Comparison of ENCODE assay signal across 29 cellular contexts in the genomic region with DNA sequence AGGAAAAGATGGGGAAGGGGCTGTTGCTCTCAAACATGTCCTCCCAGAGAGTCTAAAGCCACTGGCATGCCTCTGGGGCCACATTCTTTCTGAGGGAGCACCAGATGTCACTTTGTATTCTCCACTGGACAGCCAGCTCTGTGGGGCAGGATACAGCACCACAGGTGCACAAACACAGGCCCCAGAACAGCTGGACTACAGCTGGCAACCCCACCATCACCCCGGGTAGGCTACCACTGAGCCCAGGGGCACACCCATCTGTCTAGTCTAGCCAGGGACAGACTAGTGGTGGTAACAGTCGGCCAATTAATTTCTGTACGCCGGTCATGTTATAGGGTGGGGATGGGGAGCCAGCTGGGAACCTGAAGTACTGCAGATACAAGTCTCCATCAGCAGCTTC.
"Had no signal": no experiment of that assay in that cellular context is flagged by ENCODE, and none has a peak within 500 bp of the region (broad histone marks: within the 10 kb centered on the region; RNA-seq: fewer than 3 reads in every experiment).

No MANE protein-coding gene starts in this region.

- H3K27ac Mint-ChIP-seq: activated B cell treated with CpG ODN at 0.5 μM for 24 hours; activated CD4-positive, alpha-beta T cell treated with anti-CD3 and anti-CD28 coated beads for 36 hours; activated CD8-positive, alpha-beta T cell treated with anti-CD3 and anti-CD28 coated beads, Interleukin-2, amount 10 ng/mL, durations not matched to agents 7 days and 5 days; activated naive CD4-positive, alpha-beta T cell treated with anti-CD3 and anti-CD28 coated beads, Interleukin-2, amount 50 U/mL, for 24 hours; activated naive CD8-positive, alpha-beta T cell treated with anti-CD3 and anti-CD28 coated beads, Interleukin-2, amount 50 U/mL, for 24 hours; T-helper 2 cell treated with Interferon-gamma antibody and Interleukin-4, amounts not matched to agents 5 μg/mL and 100 μg/mL, for 36 hours had no signal

- H3K4me1 ChIP-seq: prostate gland had no signal

- H3K4me3 Mint-ChIP-seq: activated B cell treated with CpG ODN at 0.5 μM for 24 hours; activated CD4-positive, alpha-beta T cell treated with anti-CD3 and anti-CD28 coated beads for 36 hours; activated CD8-positive, alpha-beta T cell treated with anti-CD3 and anti-CD28 coated beads, Interleukin-2, amount 10 ng/mL, durations not matched to agents 7 days and 5 days; activated naive CD4-positive, alpha-beta T cell treated with anti-CD3 and anti-CD28 coated beads, Interleukin-2, amount 50 U/mL, for 24 hours; activated naive CD8-positive, alpha-beta T cell treated with anti-CD3 and anti-CD28 coated beads, Interleukin-2, amount 50 U/mL, for 24 hours; neural crest cell; stimulated activated naive B cell treated with anti-CD40 and anti-IgM and Interleukin-4, amounts not matched to agents 10 μg/mL and 1 μg/mL and 100 μg/mL, for 72 hours; T-helper 2 cell treated with Interferon-gamma antibody and Interleukin-4, amounts not matched to agents 5 μg/mL and 100 μg/mL, for 36 hours had no signal

- H3K4me2 ChIP-seq: hepatocyte, smooth muscle cell had no signal

- H3K4me3 ChIP-seq: hepatocyte, pancreas, prostate gland, sigmoid colon, smooth muscle cell, suprapubic skin, tibial artery, upper lobe of right lung had no signal

- H2AFZ ChIP-seq: hepatocyte had no signal

- H3K27me3 Mint-ChIP-seq: activated B cell treated with CpG ODN at 0.5 μM for 24 hours; activated CD4-positive, alpha-beta T cell treated with anti-CD3 and anti-CD28 coated beads for 36 hours; activated naive CD4-positive, alpha-beta T cell treated with anti-CD3 and anti-CD28 coated beads, Interleukin-2, amount 50 U/mL, for 24 hours; activated naive CD8-positive, alpha-beta T cell treated with anti-CD3 and anti-CD28 coated beads, Interleukin-2, amount 50 U/mL, for 24 hours; naive thymus-derived CD4-positive, alpha-beta T cell; stimulated activated naive B cell treated with anti-CD40 and anti-IgM and Interleukin-4, amounts not matched to agents 10 μg/mL and 1 μg/mL and 100 μg/mL, for 72 hours had no signal

- H3K4me1 Mint-ChIP-seq: activated B cell treated with CpG ODN at 0.5 μM for 24 hours; activated naive CD4-positive, alpha-beta T cell treated with anti-CD3 and anti-CD28 coated beads, Interleukin-2, amount 50 U/mL, for 24 hours had no signal

- H3K36me3 ChIP-seq: prostate gland had no signal

- H3K27ac ChIP-seq: hepatocyte, pancreas, prostate gland, suprapubic skin, tibial artery, upper lobe of right lung had no signal

- ATAC-seq: activated CD4-positive, alpha-beta T cell treated with anti-CD3 and anti-CD28 coated beads for 36 hours; activated CD8-positive, alpha-beta T cell treated with anti-CD3 and anti-CD28 coated beads, Interleukin-2, amount 10 ng/mL, durations not matched to agents 7 days and 5 days; activated naive CD8-positive, alpha-beta T cell treated with anti-CD3 and anti-CD28 coated beads, Interleukin-2, amount 50 U/mL, for 24 hours; left cardiac atrium; left ventricle myocardium superior; naive thymus-derived CD4-positive, alpha-beta T cell; pancreas; stimulated activated naive B cell treated with anti-CD40 and anti-IgM and Interleukin-4, amounts not matched to agents 10 μg/mL and 1 μg/mL and 100 μg/mL, for 72 hours; upper lobe of right lung had no signal

- H3K9me3 Mint-ChIP-seq: activated B cell treated with CpG ODN at 0.5 μM for 24 hours; activated naive CD4-positive, alpha-beta T cell treated with anti-CD3 and anti-CD28 coated beads, Interleukin-2, amount 50 U/mL, for 24 hours; activated naive CD8-positive, alpha-beta T cell treated with anti-CD3 and anti-CD28 coated beads, Interleukin-2, amount 50 U/mL, for 24 hours; naive thymus-derived CD4-positive, alpha-beta T cell; neural crest cell; stimulated activated naive B cell treated with anti-CD40 and anti-IgM and Interleukin-4, amounts not matched to agents 10 μg/mL and 1 μg/mL and 100 μg/mL, for 72 hours; T-helper 2 cell treated with Interferon-gamma antibody and Interleukin-4, amounts not matched to agents 5 μg/mL and 100 μg/mL, for 36 hours had no signal

- DNase-seq: activated B cell treated with CpG ODN at 0.5 μM for 24 hours; activated CD4-positive, alpha-beta T cell treated with anti-CD3 and anti-CD28 coated beads for 36 hours; activated CD8-positive, alpha-beta T cell treated with anti-CD3 and anti-CD28 coated beads, Interleukin-2, amount 10 ng/mL, durations not matched to agents 7 days and 5 days; activated gamma-delta T cell treated with Interleukin-2 at 50 U/mL for 16 hours; activated naive CD8-positive, alpha-beta T cell treated with anti-CD3 and anti-CD28 coated beads, Interleukin-2, amount 50 U/mL, for 24 hours; amygdala; central memory CD4-positive, alpha-beta T cell; dermis blood vessel endothelial cell; effector CD4-positive, alpha-beta T cell; left cardiac atrium; left ventricle myocardium superior; naive thymus-derived CD4-positive, alpha-beta T cell; nucleus accumbens; pancreas; retina; sigmoid colon; stimulated activated CD4-positive, alpha-beta T cell treated with anti-CD3 and anti-CD28 coated beads, Interleukin-1b, Interleukin-23, amount 100 ng/mL, for 48 hours; stimulated activated CD4-positive, alpha-beta T cell treated with anti-CD3 and anti-CD28 coated beads, Interleukin-4, amount 100 ng/mL, for 4 hours; stimulated activated CD8-positive, alpha-beta memory T cell treated with anti-CD3 and anti-CD28 coated beads, Interleukin-4, amount 100 ng/mL, for 48 hours; stimulated activated naive B cell treated with anti-CD40 and anti-IgM and Interleukin-4, amounts not matched to agents 10 μg/mL and 1 μg/mL and 100 μg/mL, for 72 hours; tibial artery; upper lobe of right lung had no signal

- H3K27me3 ChIP-seq: hepatocyte, pancreas, sigmoid colon, suprapubic skin, tibial artery, upper lobe of right lung had no signal
